13 cellular contexts compared by ENCODE assay signal in genomic region chr11:70210051-70210501, GRCh38. TPM values are rescaled to one million over a fixed set of nuclear protein-coding genes. Genes with fewer than 3 reads are reported as not detected.
DNase-seq lines count a peak whose midpoint lies in the region; ATAC-seq and TF ChIP-seq lines count a peak whose summit lies in the region.
"Had no signal": no experiment of that assay in that cellular context is flagged by ENCODE, and none has a peak within 500 bp of the region (broad histone marks: within the 10 kb centered on the region; RNA-seq: fewer than 3 reads in every experiment).

No MANE protein-coding gene starts in this region.

- CTCF ChIA-PET in activated CD8-positive, alpha-beta memory T cell treated with anti-CD3 and anti-CD28 coated beads, Interleukin-2, amount 10 ng/mL, durations not matched to agents 7 days and 5 days (lab: Charles Lee): interaction anchor here (1.2 kb wide), 1 partner anchor 14 kb away, joined by 4 read pairs; no protein-coding TSS in a partner anchor

- H3K79me1 ChIP-seq in H9 (ENCODE audit: insufficient read depth, low read depth, low read length, poor library complexity, severe bottlenecking) (peaks cover 5% of the 10 kb centered on the region), mesenchymal stem cell (replicated peaks; ENCODE audit: low read length, poor library complexity, severe bottlenecking) (peaks cover 17% of the 10 kb centered on the region)

- H3K18ac ChIP-seq in H9 (ENCODE audit: insufficient read length, low read depth, low read length): no peak overlapping the region
- no peak overlapping the region for H3K18ac ChIP-seq in mesenchymal stem cell (ENCODE audit: low read depth in 1 of 2, low read length in 2 of 2)

- peaks cover under 1% of the 10 kb centered on the region for H4K20me1 ChIP-seq in H9 (ENCODE audit: control insufficient read depth, insufficient read depth, insufficient read length)

- TF ChIP-seq POLR2A in GM18505 (IDR thresholded peaks at IDR 0.05; ENCODE audit: borderline replicate concordance, extremely low read depth, insufficient read depth, insufficient read length): no peak

- peak overlapping the region; percentile 14 to 91 (median 83); a peak in 4 of 7 replicates for H3K27ac Mint-ChIP-seq in H9
- no peak overlapping the region for H3K27ac Mint-ChIP-seq in activated CD8-positive, alpha-beta memory T cell treated with anti-CD3 and anti-CD28 coated beads, Interleukin-2, amount 10 ng/mL, durations not matched to agents 7 days and 5 days

- DNase-seq in H9: no peak
- peak; percentile 50 for DNase-seq in astrocyte of the hippocampus (ENCODE audit: low read depth, low spot score)
- no peak for DNase-seq in mesenchymal stem cell
- DNase-seq in NCI-H2029 treated with DMSO at 0.1 percent for 48 hours (lab: John Stamatoyannopoulos, UW): no peak
- DNase-seq in activated CD8-positive, alpha-beta memory T cell treated with anti-CD3 and anti-CD28 coated beads, Interleukin-2, amount 10 ng/mL, durations not matched to agents 7 days and 5 days: no peak
- DNase-seq in SW480 (ENCODE audit: low spot score): no peak
- DNase-seq: C1 segment of cervical spinal cord, hippocampal formation, KBM-7 had no signal

- peak overlapping the region; percentile 93 for H3K27ac ChIP-seq in ACC112 (ENCODE audit: low read depth, low read length)
- no peak overlapping the region for H3K27ac ChIP-seq in H9 (ENCODE audit: insufficient read length, low read depth, low read length)
- H3K27ac ChIP-seq in mesenchymal stem cell (ENCODE audit: low read length, poor library complexity, severe bottlenecking): no peak overlapping the region
- H3K27ac ChIP-seq: coronary artery, thoracic aorta had no signal

- no peak for ATAC-seq in activated CD8-positive, alpha-beta memory T cell treated with anti-CD3 and anti-CD28 coated beads, Interleukin-2, amount 10 ng/mL, durations not matched to agents 7 days and 5 days
- ATAC-seq in GM18505 (IDR thresholded peaks at IDR 0.05; ENCODE audit: unreplicated experiment): no peak

- peaks cover 34% of the 10 kb centered on the region for H3K79me2 ChIP-seq in ACC112 (ENCODE audit: control insufficient read depth, insufficient read depth, low read length, unreplicated experiment)
- peaks cover 6% of the 10 kb centered on the region for H3K79me2 ChIP-seq in H9 (ENCODE audit: insufficient read depth, low read length)

- H3T11ph ChIP-seq in H9 (ENCODE audit: low read length): no peak overlapping the region

- H2BK12ac ChIP-seq in H9 (ENCODE audit: insufficient read length, low read depth, low read length): no peak overlapping the region
- H2BK12ac ChIP-seq in mesenchymal stem cell (ENCODE audit: low read length in 2 of 2): no peak overlapping the region

- H3K4me1 Mint-ChIP-seq in H9: peaks cover 29 to 42% of the 10 kb centered on the region in 2 experiments
- peaks cover 31% of the 10 kb centered on the region for H3K4me1 Mint-ChIP-seq in activated CD8-positive, alpha-beta memory T cell treated with anti-CD3 and anti-CD28 coated beads, Interleukin-2, amount 10 ng/mL, durations not matched to agents 7 days and 5 days

- H3K14ac ChIP-seq in H9 (ENCODE audit: insufficient read depth, low read length) (no peak overlapping the region), mesenchymal stem cell (ENCODE audit: low read length in 2 of 2) (no peak overlapping the region)

- WGBS in H9 (ENCODE audit: extremely low coverage, insufficient read length, low lambda C conversion rate): no CpG with 5 or more reads among the region's 8 CpGs
- WGBS in mesenchymal stem cell: 86% methylated on average over 7 of the region's 8 CpGs

- H3K4me3 Mint-ChIP-seq in H9: no peak overlapping the region
- no peak overlapping the region for H3K4me3 Mint-ChIP-seq in activated CD8-positive, alpha-beta memory T cell treated with anti-CD3 and anti-CD28 coated beads, Interleukin-2, amount 10 ng/mL, durations not matched to agents 7 days and 5 days

- H3K23me2 ChIP-seq in H9 (ENCODE audit: insufficient read length, low read depth, low read length, poor library complexity, severe bottlenecking): no peaks in the 10 kb centered on the region

- H2BK15ac ChIP-seq in H9 (ENCODE audit: low read depth, low read length) (no peak overlapping the region), mesenchymal stem cell (ENCODE audit: low read depth, poor library complexity, severe bottlenecking) (no peak overlapping the region)

- no peak overlapping the region for H3K4me2 ChIP-seq in H9 (ENCODE audit: insufficient read depth, insufficient read length, low read length)
- H3K4me2 ChIP-seq in mesenchymal stem cell (ENCODE audit: low read length, poor library complexity, severe bottlenecking): no peak overlapping the region

- H3K27me3 Mint-ChIP-seq in H9 (ENCODE audit: low read depth): no peaks in the 10 kb centered on the region
- H3K27me3 Mint-ChIP-seq in activated CD8-positive, alpha-beta memory T cell treated with anti-CD3 and anti-CD28 coated beads, Interleukin-2, amount 10 ng/mL, durations not matched to agents 7 days and 5 days: no peaks in the 10 kb centered on the region

- peaks cover 14% of the 10 kb centered on the region for H3K4me1 ChIP-seq in ACC112 (ENCODE audit: control insufficient read depth, insufficient read depth, low read length, unreplicated experiment)
- peaks cover 3% of the 10 kb centered on the region; the same call in 1 of the 2 replicates for H3K4me1 ChIP-seq in H9 (ENCODE audit: insufficient read depth, low read length)
- H3K4me1 ChIP-seq in mesenchymal stem cell (ENCODE audit: control insufficient read depth, insufficient read depth, low read depth, low read length): peaks cover 44% of the 10 kb centered on the region

- H3K36me3 ChIP-seq in ACC112 (ENCODE audit: insufficient read depth, low read length) (peaks cover 12% of the 10 kb centered on the region), mesenchymal stem cell (ENCODE audit: control insufficient read depth in 1 of 2, insufficient read depth in 2 of 2, low read depth in 1 of 2, low read length in 2 of 2) (peaks cover 39 to 44% of the 10 kb centered on the region in 2 experiments)

- no peak overlapping the region for H2BK120ac ChIP-seq in H9 (ENCODE audit: low read depth, low read length, poor library complexity, severe bottlenecking)
- no peak overlapping the region for H2BK120ac ChIP-seq in mesenchymal stem cell (ENCODE audit: low read depth, low read length)

- H3K56ac ChIP-seq in H9 (ENCODE audit: insufficient read length, low read depth, low read length): no peak overlapping the region

- no peak overlapping the region for H4K5ac ChIP-seq in H9 (ENCODE audit: insufficient read length, low read depth, low read length)

- no peak overlapping the region for H4K91ac ChIP-seq in H9 (ENCODE audit: insufficient read length, low read depth, low read length)
- no peak overlapping the region for H4K91ac ChIP-seq in mesenchymal stem cell (ENCODE audit: low read length)

- peaks cover 20 to 45% (median 39%) of the 10 kb centered on the region in 3 experiments for H3K36me3 Mint-ChIP-seq in H9 (ENCODE audit: insufficient read depth in 1 of 3, low read depth in 3 of 3)
- H3K36me3 Mint-ChIP-seq in activated CD8-positive, alpha-beta memory T cell treated with anti-CD3 and anti-CD28 coated beads, Interleukin-2, amount 10 ng/mL, durations not matched to agents 7 days and 5 days: peaks cover 36% of the 10 kb centered on the region

- no peak overlapping the region for H2AK5ac ChIP-seq in H9 (ENCODE audit: insufficient read length, low read length)
- H2AK5ac ChIP-seq in mesenchymal stem cell (ENCODE audit: low read length, severe bottlenecking): no peak overlapping the region

- no peaks in the 10 kb centered on the region for H3K27me3 ChIP-seq in ACC112 (ENCODE audit: insufficient read depth, low read length)
- H3K27me3 ChIP-seq in H9 (ENCODE audit: insufficient read depth, low read length): no peaks in the 10 kb centered on the region
- H3K27me3 ChIP-seq in mesenchymal stem cell (ENCODE audit: control insufficient read depth in 1 of 2, insufficient read depth in 1 of 2, low read length in 2 of 2): no peaks in the 10 kb centered on the region

- H3K9me3 ChIP-seq in H9 (ENCODE audit: control insufficient read depth, low read depth, low read length) (no peaks in the 10 kb centered on the region), mesenchymal stem cell (ENCODE audit: control insufficient read depth, low read length) (no peaks in the 10 kb centered on the region)
- H3K9me3 ChIP-seq: thoracic aorta had no signal

- H3K4ac ChIP-seq in H9 (ENCODE audit: low read depth, low read length) (no peak overlapping the region), mesenchymal stem cell (ENCODE audit: low read depth in 1 of 2, low read length in 2 of 2) (no peak overlapping the region)

- no peak overlapping the region for H4K8ac ChIP-seq in H9 (replicated peaks; ENCODE audit: insufficient read length, low read depth, low read length)
- no peak overlapping the region for H4K8ac ChIP-seq in mesenchymal stem cell (ENCODE audit: low read length)

- TF ChIP-seq CTCF in H9 (conservative IDR thresholded peaks at IDR 0.05): no peak

- no peak overlapping the region for H3K23ac ChIP-seq in H9 (ENCODE audit: insufficient read length, low read depth, low read length)
- no peak overlapping the region for H3K23ac ChIP-seq in mesenchymal stem cell (ENCODE audit: low read length in 2 of 2)

- no peak overlapping the region for H3K9ac ChIP-seq in H9 (ENCODE audit: extremely low read depth, insufficient read length, low read length)
- peak overlapping the region; percentile 84 for H3K9ac ChIP-seq in mesenchymal stem cell (ENCODE audit: low read length)

- H3K4me3 ChIP-seq in ACC112 (ENCODE audit: low read depth, low read length) (no peak overlapping the region), mesenchymal stem cell (ENCODE audit: insufficient read depth in 1 of 2, low read depth in 1 of 2, low read length in 2 of 2) (no peak overlapping the region)
- H3K4me3 ChIP-seq: coronary artery, thoracic aorta had no signal

- H2BK20ac ChIP-seq in H9 (ENCODE audit: low read depth, low read length, poor library complexity, severe bottlenecking): no peak overlapping the region

- H2BK5ac ChIP-seq in H9 (ENCODE audit: insufficient read length, low read length) (no peak overlapping the region), mesenchymal stem cell (ENCODE audit: low read depth, low read length, poor library complexity, severe bottlenecking) (no peak overlapping the region)

- H2AFZ ChIP-seq in ACC112 (ENCODE audit: low read length, unreplicated experiment): no peak overlapping the region
- no peak overlapping the region for H2AFZ ChIP-seq in H9 (ENCODE audit: low read length)
- no peak overlapping the region for H2AFZ ChIP-seq in mesenchymal stem cell (ENCODE audit: low read depth, low read length)

- no peaks in the 10 kb centered on the region for H3K9me3 Mint-ChIP-seq in H9
- no peaks in the 10 kb centered on the region for H3K9me3 Mint-ChIP-seq in activated CD8-positive, alpha-beta memory T cell treated with anti-CD3 and anti-CD28 coated beads, Interleukin-2, amount 10 ng/mL, durations not matched to agents 7 days and 5 days (ENCODE audit: low read depth)

RNA-seq across cellular contexts. Expression of gene FADD, which starts 7.0 kb away (rescaled TPM):
- 51.1 and 52.2 TPM in 2 replicates for total RNA-seq in H9 (2021)
- polyA plus RNA-seq in mesenchymal stem cell (2013, experiment 1 of 2): 30.7 TPM
- 31.4 TPM for polyA plus RNA-seq in mesenchymal stem cell (2013, experiment 2 of 2)
- total RNA-seq in activated CD8-positive, alpha-beta memory T cell treated with anti-CD3 and anti-CD28 coated beads, Interleukin-2, amount 10 ng/mL, durations not matched to agents 7 days and 5 days: 10 to 100 TPM; 37.4 to 41.4 TPM
